Comparison of ENCODE assay signal across 8 cellular contexts in the genomic region with DNA sequence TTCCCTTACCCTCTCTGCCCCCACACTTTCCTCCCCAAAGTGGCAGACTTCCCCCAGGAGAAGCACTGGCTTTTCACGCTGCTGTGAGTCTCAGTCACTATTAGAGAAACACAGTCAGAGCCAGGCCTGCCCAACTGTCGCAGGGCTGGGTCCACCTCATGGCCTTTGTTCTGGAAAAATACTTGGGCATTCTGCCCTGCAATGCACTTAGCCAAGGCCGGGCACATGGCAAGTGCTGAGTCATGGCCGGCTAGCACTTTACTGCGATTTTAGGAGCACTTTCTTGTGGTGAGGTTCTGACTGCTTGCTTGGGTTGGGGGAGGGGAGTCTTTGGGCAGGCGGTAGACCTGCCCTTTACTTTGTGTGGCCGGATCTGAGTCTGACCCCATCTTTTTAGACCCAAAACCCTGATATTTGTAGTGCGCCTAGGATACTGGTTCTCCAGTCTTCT. TPM values are rescaled to one million over a fixed set of nuclear protein-coding genes. Genes with fewer than 3 reads are reported as not detected.
DNase-seq lines count a peak whose midpoint lies in the region; ATAC-seq and TF ChIP-seq lines count a peak whose summit lies in the region.

No MANE protein-coding gene starts in this region.

- H3K4me1 ChIP-seq in lung (ENCODE audit: control insufficient read depth in 2 of 2, insufficient read depth in 2 of 2, low read length in 2 of 2), result peaks cover 19 to 35% of the 10 kb centered on the region in 2 donors
- H3K4me1 ChIP-seq in tibial nerve, result peaks cover 0 to 75% (median 53%) of the 10 kb centered on the region in 4 donors
- peaks cover 3% of the 10 kb centered on the region; the same call in 1 of the 2 replicates for H3K4me1 ChIP-seq in HAP-1

- H3K4me3 ChIP-seq in dorsolateral prefrontal cortex (peak overlapping the region in 16 of 59 donors; percentile 0 to 33 (median 13)), lung (no peak overlapping the region), tibial nerve (no peak overlapping the region), HAP-1 (no peak overlapping the region)

- in situ Hi-C loops in HAP-1 (cut with MboI; ENCODE audit: low sequenced_read_pairs), result no loop called here

- H3K36me3 ChIP-seq in lung (ENCODE audit: control insufficient read depth in 2 of 2, insufficient read depth in 2 of 2, low read length in 2 of 2) (no peaks in the 10 kb centered on the region), tibial nerve (peaks cover 0 to 7% (median 0%) of the 10 kb centered on the region in 3 donors), HAP-1 (replicated peaks) (no peaks in the 10 kb centered on the region)

- 32 to 49% methylated on average over 8 of the region's 8 CpGs for WGBS in lung, 2 donors
- 24 to 37% methylated on average over 7 to 8 of the region's 8 CpGs for WGBS in tibial nerve, 2 donors

- peak; percentile 90 for DNase-seq in Daoy (ENCODE audit: low read depth)
- peak; percentile 88 to 94 for DNase-seq in NCI-H446 (lab: John Stamatoyannopoulos, UW)
- DNase-seq in dorsolateral prefrontal cortex, result peak; percentile 68 to 91 (median 81)
- peak; percentile 90 for DNase-seq in lung (ENCODE audit: low spot score)
- peak; percentile 70 to 72 for DNase-seq in tibial nerve (ENCODE audit: low spot score in 2 of 2)
- no peak for DNase-seq in HAP-1 (ENCODE audit: low spot score in 2 of 2)

- H3K27me3 ChIP-seq in dorsolateral prefrontal cortex (no peaks in the 10 kb centered on the region), lung (ENCODE audit: control insufficient read depth, insufficient read depth) (no peaks in the 10 kb centered on the region), tibial nerve (no peaks in the 10 kb centered on the region), HAP-1 (ENCODE audit: low read depth) (no peaks in the 10 kb centered on the region)

- TF ChIP-seq POLR2A in tibial nerve (IDR thresholded peaks at IDR 0.05), result peak in 1 of 2 donors; percentile 18

- H3K9me3 ChIP-seq in lung (ENCODE audit: control insufficient read depth in 2 of 2, insufficient read depth in 1 of 2, low read length in 1 of 2) (no peaks in the 10 kb centered on the region), tibial nerve (no peaks in the 10 kb centered on the region), HAP-1 (no peaks in the 10 kb centered on the region)

- TF ChIP-seq CTCF in dorsolateral prefrontal cortex (IDR thresholded peaks at IDR 0.05 in 54 of 56, conservative IDR thresholded peaks at IDR 0.05 in 2 of 56; ENCODE audit: low read depth in 1 of 56, partially characterized antibody in 56 of 56) (peak in 5 of 56 donors; percentile 13 to 35 (median 15)), lung (IDR thresholded peaks at IDR 0.05; ENCODE audit: control extremely low read depth, extremely low read depth) (no peak), tibial nerve (IDR thresholded peaks at IDR 0.05) (no peak)

- TF ChIP-seq EP300 in tibial nerve (IDR thresholded peaks at IDR 0.05), result peak; percentile 38 to 82

- H3K27ac ChIP-seq in dorsolateral prefrontal cortex, result peak overlapping the region; percentile 80 to 99 (median 93)
- peak overlapping the region; percentile 77 to 94 for H3K27ac ChIP-seq in lung (ENCODE audit: low read depth in 1 of 2, low read length in 1 of 2)
- H3K27ac ChIP-seq in tibial nerve, result peak overlapping the region; percentile 14 to 95 (median 83)

- intact Hi-C loops in dorsolateral prefrontal cortex (cut with DNase I), result no loop called here

- peak; percentile 69 for ATAC-seq in lung (ENCODE audit: insufficient read depth, low FRiP score)
- no peak for ATAC-seq in HG03139 (IDR thresholded peaks at IDR 0.05; ENCODE audit: unreplicated experiment)
- no peak for ATAC-seq in GM21723 (IDR thresholded peaks at IDR 0.05; ENCODE audit: unreplicated experiment)

RNA-seq across cellular contexts. Expression of a gene that starts 7.7 kb away (rescaled TPM):
- 4.6 and 8.8 TPM in 2 replicates for total RNA-seq in Daoy (2014; rRNA removed; shearing (Covaris generic))
- total RNA-seq in dorsolateral prefrontal cortex (100 to 1,000 TPM in 79 of 120 experiments, 10 to 100 TPM in 41; 56.7 to 268 (median 111) TPM), lung (100 to 1,000 TPM; 114 to 115 TPM), tibial nerve (100 to 1,000 TPM in 3 of 4 donors, 10 to 100 TPM in 1; 80.1 to 203 (median 133) TPM)
- polyA plus RNA-seq in lung, result 10 to 100 TPM; 31.7 to 83.1 TPM

RNA-seq across cellular contexts. Expression of a gene that starts 40.0 kb away (rescaled TPM):
- total RNA-seq in Daoy (2014; rRNA removed; shearing (Covaris generic)), result 363 and 488 TPM in 2 replicates
- total RNA-seq in dorsolateral prefrontal cortex, result 100 to 1,000 TPM; 175 to 327 (median 230) TPM
- total RNA-seq in lung, result 100 to 1,000 TPM; 192 to 244 TPM
- polyA plus RNA-seq in lung, result 100 to 1,000 TPM; 156 to 172 TPM
- total RNA-seq in tibial nerve, result 100 to 1,000 TPM; 130 to 178 (median 146) TPM

Comparison
In these comparisons a context has a peak if more than half of its experiments do, and no peak if none do; other contexts are left out.
1. DNase-seq: peak in Daoy (single experiment), NCI-H446 (2 of 2), dorsolateral prefrontal cortex (10 of 10), lung (single experiment) and tibial nerve (2 of 2); none in HAP-1 (0 of 2).
2. Peak in every context shown above with its lines, with median percentiles within 50 percentile points of each other: H3K27ac ChIP-seq.